12 cellular contexts compared by ENCODE assay signal in the genomic region with DNA sequence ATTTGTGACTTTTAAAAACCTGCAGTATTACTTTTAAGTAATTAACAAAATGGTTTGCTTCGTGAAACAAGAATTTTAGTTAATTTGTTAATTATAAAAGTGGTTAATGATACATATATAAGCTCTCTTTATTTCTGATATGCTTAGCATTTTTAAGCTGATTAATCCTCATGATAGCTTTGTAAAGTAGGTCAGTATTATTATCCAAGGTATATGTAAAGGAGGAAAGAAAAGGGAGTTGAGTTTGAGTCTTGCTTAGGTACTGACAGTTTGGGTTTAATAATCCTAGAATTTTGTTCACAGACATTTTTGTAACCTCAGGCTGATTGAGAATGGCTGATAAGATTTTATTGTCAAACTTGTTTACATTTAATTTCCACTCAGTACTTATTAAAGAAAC. TPM values are rescaled to one million over a fixed set of nuclear protein-coding genes. Genes with fewer than 3 reads are reported as not detected.
DNase-seq lines count a peak whose midpoint lies in the region; ATAC-seq and TF ChIP-seq lines count a peak whose summit lies in the region.
"Had no signal": no experiment of that assay in that cellular context is flagged by ENCODE, and none has a peak within 500 bp of the region (broad histone marks: within the 10 kb centered on the region; RNA-seq: fewer than 3 reads in every experiment).

No MANE protein-coding gene starts in this region.

- H3K4me1 Mint-ChIP-seq in activated T-cell treated with anti-CD3 and anti-CD28 coated beads, Interleukin-2, amount 50 U/mL, for 72 hours (ENCODE audit: low read depth), result peaks cover 84% of the 10 kb centered on the region
- peaks cover 82% of the 10 kb centered on the region for H3K4me1 Mint-ChIP-seq in activated T-cell treated with anti-CD3 and anti-CD28 coated beads, Interleukin-2, amount 50 U/mL, for 4 hours (ENCODE audit: low read depth)
- H3K4me1 Mint-ChIP-seq in stimulated activated effector memory CD8-positive, alpha-beta T cell treated with anti-CD3 and anti-CD28 coated beads, Interleukin-12 subunit alpha, Interleukin-12 subunit beta, amount 100 ng/mL, for 72 hours, result peaks cover 81% of the 10 kb centered on the region

- H3K27ac ChIP-seq in PC-3 (ENCODE audit: low read length), result peak overlapping the region; percentile 99; the same call in 1 of the 2 replicates
- peak overlapping the region; percentile 97 for H3K27ac ChIP-seq in foreskin keratinocyte

- H3K27ac Mint-ChIP-seq in activated T-cell treated with anti-CD3 and anti-CD28 coated beads, Interleukin-2, amount 50 U/mL, for 72 hours, result peak overlapping the region; percentile 99
- peak overlapping the region; percentile 92 for H3K27ac Mint-ChIP-seq in stimulated activated effector memory CD8-positive, alpha-beta T cell treated with anti-CD3 and anti-CD28 coated beads, Interleukin-12 subunit alpha, Interleukin-12 subunit beta, amount 100 ng/mL, for 72 hours
- H3K27ac Mint-ChIP-seq: mesothelial cell of epicardium had no signal

- H3K9me3 ChIP-seq in PC-3 (ENCODE audit: low read length), result no peaks in the 10 kb centered on the region

- no TSS peak for BruUV-seq in PC-3 (replicated peaks; lab: Mats Ljungman, UMichigan)

- DNase-seq in activated T-cell treated with anti-CD3 and anti-CD28 coated beads, Interleukin-2, amount 50 U/mL, for 72 hours, result no peak
- DNase-seq in activated T-cell treated with anti-CD3 and anti-CD28 coated beads, Interleukin-2, amount 50 U/mL, for 4 hours, result no peak
- no peak for DNase-seq in PC-3
- no peak for DNase-seq in foreskin keratinocyte
- DNase-seq in stimulated activated effector memory CD8-positive, alpha-beta T cell treated with anti-CD3 and anti-CD28 coated beads, Interleukin-12 subunit alpha, Interleukin-12 subunit beta, amount 100 ng/mL, for 72 hours (ENCODE audit: low spot score in 2 of 2), result no peak
- no peak for DNase-seq in GM19240 (ENCODE audit: insufficient read length, low spot score)
- no peak for DNase-seq in glomerular visceral epithelial cell (ENCODE audit: extremely low spot score)
- DNase-seq: activated B cell treated with CpG ODN at 0.5 μM for 24 hours, glutamatergic neuron, RPMI8226 had no signal

- peak overlapping the region; percentile 61 to 95 for H3K4me3 Mint-ChIP-seq in activated T-cell treated with anti-CD3 and anti-CD28 coated beads, Interleukin-2, amount 50 U/mL, for 72 hours
- H3K4me3 Mint-ChIP-seq in activated T-cell treated with anti-CD3 and anti-CD28 coated beads, Interleukin-2, amount 50 U/mL, for 4 hours, result no peak overlapping the region
- peak overlapping the region; percentile 66 for H3K4me3 Mint-ChIP-seq in stimulated activated effector memory CD8-positive, alpha-beta T cell treated with anti-CD3 and anti-CD28 coated beads, Interleukin-12 subunit alpha, Interleukin-12 subunit beta, amount 100 ng/mL, for 72 hours
- H3K4me3 Mint-ChIP-seq: mesothelial cell of epicardium had no signal

- H3K9me2 ChIP-seq in PC-3 (replicated peaks; ENCODE audit: low read length), result no peaks in the 10 kb centered on the region

- H3K36me3 Mint-ChIP-seq in activated T-cell treated with anti-CD3 and anti-CD28 coated beads, Interleukin-2, amount 50 U/mL, for 72 hours (ENCODE audit: insufficient read depth in 2 of 2), result peaks cover 4 to 6% of the 10 kb centered on the region in 2 donors
- H3K36me3 Mint-ChIP-seq in activated T-cell treated with anti-CD3 and anti-CD28 coated beads, Interleukin-2, amount 50 U/mL, for 4 hours (ENCODE audit: insufficient read depth), result peaks cover 7% of the 10 kb centered on the region
- H3K36me3 Mint-ChIP-seq in stimulated activated effector memory CD8-positive, alpha-beta T cell treated with anti-CD3 and anti-CD28 coated beads, Interleukin-12 subunit alpha, Interleukin-12 subunit beta, amount 100 ng/mL, for 72 hours, result peaks cover 50% of the 10 kb centered on the region

- H3K4me1 ChIP-seq in PC-3 (ENCODE audit: insufficient read depth, low read length) (peaks cover 72% of the 10 kb centered on the region), foreskin keratinocyte (peaks cover 66% of the 10 kb centered on the region)

- H3K27me3 Mint-ChIP-seq in activated T-cell treated with anti-CD3 and anti-CD28 coated beads, Interleukin-2, amount 50 U/mL, for 72 hours (ENCODE audit: low read depth), result no peaks in the 10 kb centered on the region
- no peaks in the 10 kb centered on the region for H3K27me3 Mint-ChIP-seq in activated T-cell treated with anti-CD3 and anti-CD28 coated beads, Interleukin-2, amount 50 U/mL, for 4 hours (ENCODE audit: low read depth)
- H3K27me3 Mint-ChIP-seq: activated B cell treated with CpG ODN at 0.5 μM for 24 hours had no signal

- H3K4me2 ChIP-seq in PC-3 (ENCODE audit: low read length), result no peak overlapping the region

- peaks cover 9% of the 10 kb centered on the region for H3F3A ChIP-seq in PC-3 (ENCODE audit: low read length, unreplicated experiment)

- no peaks in the 10 kb centered on the region for H3K36me3 ChIP-seq in PC-3 (ENCODE audit: low read depth, low read length)

- ATAC-seq in activated T-cell treated with anti-CD3 and anti-CD28 coated beads, Interleukin-2, amount 50 U/mL, for 72 hours (replicated peaks in 1 of 2), result no peak
- no peak for ATAC-seq in activated T-cell treated with anti-CD3 and anti-CD28 coated beads, Interleukin-2, amount 50 U/mL, for 4 hours
- no peak for ATAC-seq in PC-3
- no peak for ATAC-seq in foreskin keratinocyte
- no peak for ATAC-seq in stimulated activated effector memory CD8-positive, alpha-beta T cell treated with anti-CD3 and anti-CD28 coated beads, Interleukin-12 subunit alpha, Interleukin-12 subunit beta, amount 100 ng/mL, for 72 hours
- ATAC-seq in HG02884 (IDR thresholded peaks at IDR 0.05; ENCODE audit: unreplicated experiment), result no peak

- TF ChIP-seq CTCF in PC-3 (conservative IDR thresholded peaks at IDR 0.05; ENCODE audit: low read depth, low read length) (no peak), foreskin keratinocyte (conservative IDR thresholded peaks at IDR 0.05) (no peak)

- CTCF ChIA-PET in PC-3 (lab: Charles Lee), result interaction anchor here (0.8 kb wide), 1 partner anchor 17 kb away, joined by 6 read pairs; no protein-coding TSS in a partner anchor

- no peak overlapping the region for H3K9ac ChIP-seq in PC-3 (ENCODE audit: low read length)

- no peaks in the 10 kb centered on the region for H3K9me3 Mint-ChIP-seq in activated T-cell treated with anti-CD3 and anti-CD28 coated beads, Interleukin-2, amount 50 U/mL, for 72 hours
- no peaks in the 10 kb centered on the region for H3K9me3 Mint-ChIP-seq in activated T-cell treated with anti-CD3 and anti-CD28 coated beads, Interleukin-2, amount 50 U/mL, for 4 hours
- no peaks in the 10 kb centered on the region for H3K9me3 Mint-ChIP-seq in stimulated activated effector memory CD8-positive, alpha-beta T cell treated with anti-CD3 and anti-CD28 coated beads, Interleukin-12 subunit alpha, Interleukin-12 subunit beta, amount 100 ng/mL, for 72 hours
- H3K9me3 Mint-ChIP-seq: activated B cell treated with CpG ODN at 0.5 μM for 24 hours, mesothelial cell of epicardium had no signal

- no peaks in the 10 kb centered on the region for H3K27me3 ChIP-seq in PC-3 (ENCODE audit: low read length)
- H3K27me3 ChIP-seq in foreskin keratinocyte, result no peaks in the 10 kb centered on the region

- POLR2A ChIA-PET in PC-3 (lab: Charles Lee; ENCODE audit: unreplicated experiment), result no interaction called here

- no peak overlapping the region for H2AFZ ChIP-seq in PC-3 (ENCODE audit: low read length)

- intact Hi-C loops in PC-3 (cut with micrococcal nuclease), result no loop called here

- peaks cover 7% of the 10 kb centered on the region; the same call in 1 of the 2 replicates for H3K79me2 ChIP-seq in PC-3 (ENCODE audit: low read length)

- no peaks in the 10 kb centered on the region for H4K20me1 ChIP-seq in PC-3 (ENCODE audit: low read length)

- H3K4me3 ChIP-seq in PC-3 (ENCODE audit: low read length), result no peak overlapping the region

RNA-seq across cellular contexts. Expression of gene HERC3, which starts 21.8 kb away (rescaled TPM):
- 10 to 100 TPM; 22.0 to 32.3 TPM for total RNA-seq in activated T-cell treated with anti-CD3 and anti-CD28 coated beads, Interleukin-2, amount 50 U/mL, for 72 hours
- 10 to 100 TPM; 11.4 to 13.6 (median 13.3) TPM for total RNA-seq in activated T-cell treated with anti-CD3 and anti-CD28 coated beads, Interleukin-2, amount 50 U/mL, for 4 hours
- 5.2 and 5.4 TPM in 2 replicates for total RNA-seq in PC-3 (2014; rRNA removed)
- 29.7 and 38.8 TPM in 2 replicates for total RNA-seq in foreskin keratinocyte
- 7.3 and 8.2 TPM in 2 replicates for polyA plus RNA-seq in foreskin keratinocyte
